ENCODE assay signal across 36 cellular contexts in genomic region chr3:113521981-113522380, GRCh38. TPM values are rescaled to one million over a fixed set of nuclear protein-coding genes. Genes with fewer than 3 reads are reported as not detected.
"Had no signal": no experiment of that assay in that cellular context is flagged by ENCODE, and none has a peak within 500 bp of the region (broad histone marks: within the 10 kb centered on the region; RNA-seq: fewer than 3 reads in every experiment).

No MANE protein-coding gene starts in this region.

- H3K4me3 ChIP-seq: MG63 had no signal

- H3K36me3 ChIP-seq: MG63 had no signal

- DNase-seq: Karpas-422, Kasumi-1, MG63, MM.1S, MV-4-11, NCI-H1048, NCI-H1092, NCI-H1092 treated with DMSO at 0.1 percent for 48 hours, NCI-H1105, NCI-H1105 treated with DMSO at 0.1 percent for 48 hours, NCI-H1417, NCI-H1417 treated with DMSO at 0.1 percent for 48 hours, NCI-H1436, NCI-H1436 treated with DMSO at 0.1 percent for 48 hours, NCI-H146, NCI-H1694, NCI-H1694 treated with DMSO at 0.1 percent for 48 hours, NCI-H187, NCI-H187 treated with DMSO at 0.1 percent for 48 hours, NCI-H1930, NCI-H2029, NCI-H2029 treated with DMSO at 0.1 percent for 48 hours, NCI-H2081, NCI-H2081 treated with DMSO at 0.1 percent for 48 hours, NCI-H2107, NCI-H2171, NCI-H2171 treated with DMSO at 0.1 percent for 48 hours, NCI-H2227 treated with DMSO at 0.1 percent for 48 hours, NCI-H226, NCI-H345, NCI-H446, NCI-H446 treated with DMSO at 0.1 percent for 48 hours, NCI-H510A, NCI-H510A treated with DMSO at 0.1 percent for 48 hours had no signal

RNA-seq across cellular contexts. Expression of gene SIDT1, which starts 10.4 kb away (rescaled TPM):
- total RNA-seq: LHCN-M2, NCI-H460 had no signal
